10 cellular contexts compared by ENCODE assay signal in the genomic region with DNA sequence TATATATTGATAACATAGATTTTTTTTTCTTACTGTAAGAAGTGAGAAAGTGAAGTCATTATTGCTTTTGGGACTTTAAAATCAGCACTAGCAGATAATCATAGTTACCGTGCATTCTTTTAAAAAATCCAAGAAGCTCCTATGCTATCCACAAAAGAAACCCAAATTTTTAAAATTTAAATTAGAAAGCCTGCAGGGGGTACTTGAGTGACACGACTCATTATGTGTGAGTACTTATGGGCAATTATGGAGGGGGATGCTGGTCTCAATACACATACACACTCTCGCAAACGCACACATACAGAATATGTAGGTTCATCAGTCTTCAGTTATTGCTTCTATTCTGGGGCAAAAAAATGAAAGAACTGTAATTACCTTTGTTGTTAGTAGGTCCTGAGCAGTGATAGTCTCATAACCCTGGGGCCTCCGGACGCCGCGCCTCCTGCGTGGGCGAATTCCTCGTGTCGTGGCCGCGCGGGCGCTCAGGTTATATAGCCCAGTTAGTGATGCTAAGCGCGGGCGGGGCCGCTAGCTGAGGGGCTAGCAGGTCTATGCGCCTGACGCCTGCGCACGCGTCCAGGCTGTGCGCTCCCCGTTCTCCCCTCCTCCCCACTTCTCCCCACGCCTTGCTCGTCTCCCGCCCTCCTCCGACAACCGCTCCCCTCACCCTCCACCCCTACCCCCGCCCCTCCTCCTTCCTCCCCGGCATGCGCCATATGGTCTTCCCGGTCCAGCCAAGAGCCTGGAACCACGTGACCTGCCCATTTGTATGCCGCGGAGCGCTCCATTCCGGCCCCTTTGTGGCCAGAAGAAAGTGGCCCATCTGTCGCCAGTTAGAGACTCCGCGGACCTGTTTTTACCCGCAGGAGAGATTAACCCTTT. TPM values are rescaled to one million over a fixed set of nuclear protein-coding genes. Genes with fewer than 3 reads are reported as not detected.
A peak's percentile ranks its signal among the peaks of the same experiment; 100 is the strongest.
DNase-seq lines count a peak whose midpoint lies in the region; ATAC-seq and TF ChIP-seq lines count a peak whose summit lies in the region.
"Had no signal": no experiment of that assay in that cellular context is flagged by ENCODE, and none has a peak within 500 bp of the region (broad histone marks: within the 10 kb centered on the region; RNA-seq: fewer than 3 reads in every experiment).

A gene (minus strand): TSS at position 463 of the 882 bp plus-strand sequence. CDS start 1,657 bp downstream, outside the sequence.

- peaks cover 9% of the 10 kb centered on the region for H3K9me3 Mint-ChIP-seq in stimulated activated effector memory CD8-positive, alpha-beta T cell treated with anti-CD3 and anti-CD28 coated beads, Interleukin-12 subunit alpha, Interleukin-12 subunit beta, amount 100 ng/mL, for 72 hours

- peak; percentile 35 for ATAC-seq in stimulated activated effector memory CD8-positive, alpha-beta T cell treated with anti-CD3 and anti-CD28 coated beads, Interleukin-12 subunit alpha, Interleukin-12 subunit beta, amount 100 ng/mL, for 72 hours
- ATAC-seq in GM21360 (IDR thresholded peaks at IDR 0.05; ENCODE audit: unreplicated experiment), result no peak
- ATAC-seq: heart left ventricle had no signal

- H3K4me3 Mint-ChIP-seq in stimulated activated effector memory CD8-positive, alpha-beta T cell treated with anti-CD3 and anti-CD28 coated beads, Interleukin-12 subunit alpha, Interleukin-12 subunit beta, amount 100 ng/mL, for 72 hours, result peak within 1 kb of the TSS; percentile 53

- H3K4me3 ChIP-seq in epithelial cell of proximal tubule (ENCODE audit: low read depth, low read length), result peak within 1 kb of the TSS; percentile 24
- H3K4me3 ChIP-seq: BLaER1 treated with 17β-estradiol and CSF1 and Interleukin-3, amounts not matched to agents 10 nM and 100 nM had no signal

- DNase-seq in activated CD4-positive, alpha-beta T cell treated with anti-CD3 and anti-CD28 coated beads for 48 hours, result peak; percentile 38
- no peak for DNase-seq in activated CD4-positive, alpha-beta T cell treated with anti-CD3 and anti-CD28 coated beads for 1 hour
- peak; percentile 98 to 99 for DNase-seq in NCI-H524 (lab: John Stamatoyannopoulos, UW)
- DNase-seq in epithelial cell of proximal tubule (ENCODE audit: low read depth), result no peak
- no peak for DNase-seq in stimulated activated effector memory CD8-positive, alpha-beta T cell treated with anti-CD3 and anti-CD28 coated beads, Interleukin-12 subunit alpha, Interleukin-12 subunit beta, amount 100 ng/mL, for 72 hours (ENCODE audit: low spot score in 2 of 2)
- no peak for DNase-seq in SKM-1 treated with dmso at 0.1 percent for 144 hours (lab: John Stamatoyannopoulos, UW; ENCODE audit: unreplicated experiment)
- no peak for DNase-seq in activated CD4-positive, CD25-positive, alpha-beta regulatory T cell treated with anti-CD3 and anti-CD28 coated beads, Interleukin-2, amount 50 U/mL, for 72 hours

- no peak within 1 kb of the TSS for H3K27ac Mint-ChIP-seq in stimulated activated effector memory CD8-positive, alpha-beta T cell treated with anti-CD3 and anti-CD28 coated beads, Interleukin-12 subunit alpha, Interleukin-12 subunit beta, amount 100 ng/mL, for 72 hours

- peaks cover 12% of the 10 kb centered on the region for H3K36me3 Mint-ChIP-seq in stimulated activated effector memory CD8-positive, alpha-beta T cell treated with anti-CD3 and anti-CD28 coated beads, Interleukin-12 subunit alpha, Interleukin-12 subunit beta, amount 100 ng/mL, for 72 hours

- TF ChIP-seq CTCF in epithelial cell of proximal tubule (conservative IDR thresholded peaks at IDR 0.05; ENCODE audit: low read depth, low read length), result no peak

- peaks cover 48% of the 10 kb centered on the region for H3K4me1 Mint-ChIP-seq in stimulated activated effector memory CD8-positive, alpha-beta T cell treated with anti-CD3 and anti-CD28 coated beads, Interleukin-12 subunit alpha, Interleukin-12 subunit beta, amount 100 ng/mL, for 72 hours

RNA-seq across cellular contexts. Expression of the gene that starts here (rescaled TPM):
- not detected in 2 replicates for total RNA-seq in epithelial cell of proximal tubule
- total RNA-seq: heart left ventricle had no signal

Comparison
In these comparisons a context has a peak if more than half of its experiments do, and no peak if none do; other contexts are left out.
1. DNase-seq: peak in activated CD4-positive, alpha-beta T cell treated with anti-CD3 and anti-CD28 coated beads for 48 hours (single experiment) and NCI-H524 (2 of 2); none in activated CD4-positive, alpha-beta T cell treated with anti-CD3 and anti-CD28 coated beads for 1 hour (single experiment), epithelial cell of proximal tubule (single experiment), stimulated activated effector memory CD8-positive, alpha-beta T cell treated with anti-CD3 and anti-CD28 coated beads, Interleukin-12 subunit alpha, Interleukin-12 subunit beta, amount 100 ng/mL, for 72 hours (0 of 2), SKM-1 treated with dmso at 0.1 percent for 144 hours (single experiment) and activated CD4-positive, CD25-positive, alpha-beta regulatory T cell treated with anti-CD3 and anti-CD28 coated beads, Interleukin-2, amount 50 U/mL, for 72 hours (single experiment).